ENCODE assay signal across 1 cellular context in the genomic region with DNA sequence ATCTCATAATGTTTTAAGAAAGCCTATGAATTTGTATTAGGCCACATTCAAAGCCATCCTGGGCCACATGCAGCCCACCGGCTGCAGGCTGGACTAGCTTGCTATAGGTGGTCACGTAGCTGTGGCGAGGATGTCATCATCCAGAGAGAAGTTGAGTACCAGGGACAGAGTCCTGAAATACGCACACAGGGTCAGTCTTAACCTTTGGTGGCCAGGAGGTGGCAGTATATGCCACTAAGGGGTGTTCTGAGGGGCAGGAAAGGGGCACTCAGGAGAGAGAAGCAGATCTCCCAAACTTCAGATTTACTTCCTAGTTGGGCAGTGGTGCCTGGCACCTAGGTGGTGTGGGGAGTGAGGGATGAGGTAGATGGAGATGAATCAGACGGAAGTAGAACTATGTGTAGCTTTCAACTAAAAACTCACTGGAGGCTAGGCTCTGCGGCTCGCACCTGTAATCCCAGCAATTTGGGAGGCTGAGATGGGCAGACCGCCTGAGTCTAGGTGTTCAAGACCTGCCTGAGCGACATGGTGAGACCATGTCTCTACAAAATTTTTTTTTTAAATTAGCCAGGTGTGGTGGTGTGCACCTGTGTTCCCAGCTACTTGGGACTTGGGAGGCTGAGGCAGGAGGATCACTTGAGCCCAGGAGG.
TF ChIP-seq lines count a peak whose summit lies in the region.

No MANE protein-coding gene starts in this region.

TF ChIP-seq in WTC11, 78 proteins besides CTCF, POLR2A, EP300 and RAD21 (continued from another document):
- TF ChIP-seq, protein P1, sequence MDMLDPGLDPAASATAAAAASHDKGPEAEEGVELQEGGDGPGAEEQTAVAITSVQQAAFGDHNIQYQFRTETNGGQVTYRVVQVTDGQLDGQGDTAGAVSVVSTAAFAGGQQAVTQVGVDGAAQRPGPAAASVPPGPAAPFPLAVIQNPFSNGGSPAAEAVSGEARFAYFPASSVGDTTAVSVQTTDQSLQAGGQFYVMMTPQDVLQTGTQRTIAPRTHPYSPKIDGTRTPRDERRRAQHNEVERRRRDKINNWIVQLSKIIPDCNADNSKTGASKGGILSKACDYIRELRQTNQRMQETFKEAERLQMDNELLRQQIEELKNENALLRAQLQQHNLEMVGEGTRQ (CRISPR knock-in tag; IDR thresholded peaks at IDR 0.05), result no peak
- TF ChIP-seq CBFB (CRISPR knock-in tag; IDR thresholded peaks at IDR 0.05; ENCODE audit: low read depth) (no peak), GABPB1 (CRISPR knock-in tag; IDR thresholded peaks at IDR 0.05) (peak; percentile 66; the same call in 1 of the 2 replicates), TP53 (CRISPR knock-in tag; IDR thresholded peaks at IDR 0.05) (no peak), ATF3 (CRISPR knock-in tag; conservative IDR thresholded peaks at IDR 0.05) (no peak; the same call in 1 of the 2 replicates), ZNF232 (CRISPR knock-in tag; IDR thresholded peaks at IDR 0.05) (peak; percentile 23; the same call in 1 of the 2 replicates), ZNF671 (CRISPR knock-in tag; IDR thresholded peaks at IDR 0.05) (no peak), E2F1 (CRISPR knock-in tag; IDR thresholded peaks at IDR 0.05) (no peak)
- TF ChIP-seq, protein P2, sequence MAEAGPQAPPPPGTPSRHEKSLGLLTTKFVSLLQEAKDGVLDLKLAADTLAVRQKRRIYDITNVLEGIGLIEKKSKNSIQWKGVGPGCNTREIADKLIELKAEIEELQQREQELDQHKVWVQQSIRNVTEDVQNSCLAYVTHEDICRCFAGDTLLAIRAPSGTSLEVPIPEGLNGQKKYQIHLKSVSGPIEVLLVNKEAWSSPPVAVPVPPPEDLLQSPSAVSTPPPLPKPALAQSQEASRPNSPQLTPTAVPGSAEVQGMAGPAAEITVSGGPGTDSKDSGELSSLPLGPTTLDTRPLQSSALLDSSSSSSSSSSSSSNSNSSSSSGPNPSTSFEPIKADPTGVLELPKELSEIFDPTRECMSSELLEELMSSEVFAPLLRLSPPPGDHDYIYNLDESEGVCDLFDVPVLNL (CRISPR knock-in tag; IDR thresholded peaks at IDR 0.05; ENCODE audit: borderline replicate concordance, low read depth), result no peak
